ENCODE assay signal across 1 cellular context in genomic region chr17:47895254-47895855, GRCh38.
TF ChIP-seq lines count a peak whose summit lies in the region.

No MANE protein-coding gene starts in this region.

TF ChIP-seq in K562, 482 proteins besides CTCF, POLR2A, EP300 and RAD21 (continued from another document and continues in another):
- TF ChIP-seq ZNF282 (CRISPR knock-in tag; IDR thresholded peaks at IDR 0.05) (no peak), HES1 (IDR thresholded peaks at IDR 0.05; ENCODE audit: low read depth) (no peak), EHMT2 (IDR thresholded peaks at IDR 0.05) (no peak), HDAC1 (IDR thresholded peaks at IDR 0.05) (peak in 1 of 2 experiments; percentile 35; a peak in 1 of 4 replicates), POLR2G (IDR thresholded peaks at IDR 0.05; ENCODE audit: low read depth, low read length) (no peak), ILF3 (IDR thresholded peaks at IDR 0.05; ENCODE audit: borderline replicate concordance) (no peak), CBX5 (IDR thresholded peaks at IDR 0.05; ENCODE audit: borderline replicate concordance, low read depth) (no peak), BCL6 (CRISPR knock-in tag; IDR thresholded peaks at IDR 0.05) (0 out of 2 replicates have a peak, but pooled peaks have one; percentile 33), ZBTB11 (CRISPR knock-in tag; IDR thresholded peaks at IDR 0.05) (peak in 2 of 3 experiments; percentile 19 to 22; a peak in 2 of 6 replicates), GATAD2A (IDR thresholded peaks at IDR 0.05) (no peak), ARHGAP35 (IDR thresholded peaks at IDR 0.05; ENCODE audit: partially characterized antibody) (no peak), NKRF (IDR thresholded peaks at IDR 0.05; ENCODE audit: borderline replicate concordance) (0 out of 2 replicates have a peak, but pooled peaks have one; percentile 42), ZBTB2 (IDR thresholded peaks at IDR 0.05) (no peak), TFE3 (CRISPR knock-in tag; IDR thresholded peaks at IDR 0.05) (no peak), THAP12 (CRISPR knock-in tag; IDR thresholded peaks at IDR 0.05) (peak; percentile 73; the same call in 1 of the 2 replicates), GTF2A2 (tag; IDR thresholded peaks at IDR 0.05) (0 out of 2 replicates have a peak, but pooled peaks have one; percentile 26), RBM39 (optimal IDR thresholded peaks at IDR 0.05; ENCODE audit: low read depth, low read length) (no peak), HSF4 (CRISPR knock-in tag; IDR thresholded peaks at IDR 0.05; ENCODE audit: borderline replicate concordance) (no peak), GTF3C2 (IDR thresholded peaks at IDR 0.05; ENCODE audit: borderline replicate concordance, extremely low read depth, insufficient read length) (no peak), HDAC2 (IDR thresholded peaks at IDR 0.05) (no peak), PPARD (CRISPR knock-in tag; IDR thresholded peaks at IDR 0.05) (no peak), ID3 (CRISPR knock-in tag; IDR thresholded peaks at IDR 0.05) (no peak), ID3 (tag; IDR thresholded peaks at IDR 0.05) (0 out of 2 replicates have a peak, but pooled peaks have one; percentile 76), ZNF407 (IDR thresholded peaks at IDR 0.05; ENCODE audit: low read depth) (no peak), SMARCA4 (IDR thresholded peaks at IDR 0.05) (0 out of 2 replicates have a peak, but pooled peaks have one; percentile 17), MTA2 (IDR thresholded peaks at IDR 0.05; ENCODE audit: low read depth) (no peak), HMG20A (CRISPR knock-in tag; conservative IDR thresholded peaks at IDR 0.05) (no peak), ZNF133 (CRISPR knock-in tag; IDR thresholded peaks at IDR 0.05) (no peak), SPI1 (IDR thresholded peaks at IDR 0.05; ENCODE audit: borderline replicate concordance, low read depth, low read length) (no peak)
